Comparison of ENCODE assay signal across 19 cellular contexts in genomic region chr2:126029316-126029715, GRCh38.
"Had no signal": no experiment of that assay in that cellular context is flagged by ENCODE, and none has a peak within 500 bp of the region (broad histone marks: within the 10 kb centered on the region; RNA-seq: fewer than 3 reads in every experiment).

No MANE protein-coding gene starts in this region.

- H3K9me3 ChIP-seq: body of pancreas, tibial artery, uterus had no signal

- H3K4me3 ChIP-seq: body of pancreas, left lung, psoas muscle, tibial artery, uterus had no signal

- H3K9me3 Mint-ChIP-seq: activated CD4-positive, alpha-beta T cell treated with anti-CD3 and anti-CD28 coated beads, Interleukin-2, amount 10 ng/mL, durations not matched to agents 7 days and 5 days; activated naive CD4-positive, alpha-beta T cell treated with anti-CD3 and anti-CD28 coated beads for 36 hours had no signal

- DNase-seq: activated CD4-positive, alpha-beta T cell treated with anti-CD3 and anti-CD28 coated beads, Interleukin-2, amount 10 ng/mL, durations not matched to agents 7 days and 5 days; activated CD4-positive, CD25-positive, alpha-beta regulatory T cell; activated CD8-positive, alpha-beta T cell treated with anti-CD3 and anti-CD28 coated beads, Interleukin-2, amount 10 ng/mL, durations not matched to agents 7 days and 5 days; activated naive CD4-positive, alpha-beta T cell treated with anti-CD3 and anti-CD28 coated beads for 36 hours; activated T-cell treated with anti-CD3 and anti-CD28 coated beads, Interleukin-2, amount 50 U/mL, for 4 hours; body of pancreas; effector memory CD8-positive, alpha-beta T cell; foreskin fibroblast; left lung; mammary epithelial cell; psoas muscle; right cardiac atrium; stimulated activated CD4-positive, alpha-beta T cell treated with anti-CD3 and anti-CD28 coated beads, Interleukin-2, amount 100 ng/mL, for 24 hours; stimulated activated naive CD8-positive, alpha-beta T cell treated with anti-CD3 and anti-CD28 coated beads, Interleukin-15, Interleukin-2, amounts not matched to agents 100 U/mL and 50 U/mL, for 24 hours; substantia nigra; tibial artery; uterus had no signal

- H3K27ac Mint-ChIP-seq: activated CD4-positive, alpha-beta T cell treated with anti-CD3 and anti-CD28 coated beads, Interleukin-2, amount 10 ng/mL, durations not matched to agents 7 days and 5 days; activated CD8-positive, alpha-beta T cell treated with anti-CD3 and anti-CD28 coated beads, Interleukin-2, amount 10 ng/mL, durations not matched to agents 7 days and 5 days; activated naive CD4-positive, alpha-beta T cell treated with anti-CD3 and anti-CD28 coated beads for 36 hours; effector memory CD8-positive, alpha-beta T cell had no signal

- H3K4me3 Mint-ChIP-seq: activated CD4-positive, alpha-beta T cell treated with anti-CD3 and anti-CD28 coated beads, Interleukin-2, amount 10 ng/mL, durations not matched to agents 7 days and 5 days; activated CD8-positive, alpha-beta T cell treated with anti-CD3 and anti-CD28 coated beads, Interleukin-2, amount 10 ng/mL, durations not matched to agents 7 days and 5 days; activated naive CD4-positive, alpha-beta T cell treated with anti-CD3 and anti-CD28 coated beads for 36 hours; activated T-cell treated with anti-CD3 and anti-CD28 coated beads, Interleukin-2, amount 50 U/mL, for 4 hours; effector memory CD8-positive, alpha-beta T cell; neural crest cell had no signal

- H3K36me3 ChIP-seq: left lung, tibial artery, uterus had no signal

- H3K27me3 ChIP-seq: body of pancreas, left lung, tibial artery, uterus had no signal

- H3K4me1 ChIP-seq: body of pancreas, left lung, psoas muscle, tibial artery, uterus had no signal

- H3K27me3 Mint-ChIP-seq: activated CD4-positive, alpha-beta T cell treated with anti-CD3 and anti-CD28 coated beads, Interleukin-2, amount 10 ng/mL, durations not matched to agents 7 days and 5 days; effector memory CD8-positive, alpha-beta T cell had no signal

- H3K27ac ChIP-seq: body of pancreas, epithelial cell of prostate, left lung, psoas muscle, tibial artery, uterus had no signal

- H3K4me1 Mint-ChIP-seq: activated CD4-positive, alpha-beta T cell treated with anti-CD3 and anti-CD28 coated beads, Interleukin-2, amount 10 ng/mL, durations not matched to agents 7 days and 5 days; neural crest cell had no signal
